In genomic region chr9:34256104-34256503, GRCh38 we compare ENCODE assay signal across 8 cellular contexts.
DNase-seq lines count a peak whose midpoint lies in the region; ATAC-seq, FAIRE-seq and TF ChIP-seq lines count a peak whose summit lies in the region.

No MANE protein-coding gene starts in this region.

- no peak for ATAC-seq in GM19328 (IDR thresholded peaks at IDR 0.05; ENCODE audit: unreplicated experiment)

- peaks cover 47% of the 10 kb centered on the region for H3K4me1 ChIP-seq in keratinocyte (ENCODE audit: control insufficient read depth, extremely low read depth, insufficient read depth, low read length)

- H3K79me2 ChIP-seq in keratinocyte (ENCODE audit: control insufficient read depth, insufficient read depth, low read length), result no peaks in the 10 kb centered on the region

- no peaks in the 10 kb centered on the region for H4K20me1 ChIP-seq in keratinocyte (ENCODE audit: control insufficient read depth, extremely low read depth, insufficient read depth, low read length)

- no peak overlapping the region for H2AFZ ChIP-seq in keratinocyte (ENCODE audit: control insufficient read depth, low read length)

- FAIRE-seq in GM18507 (lab: Jason Lieb, UNC) (peak; percentile 36), keratinocyte (lab: Jason Lieb, UNC) (no peak)

- H3K9me3 ChIP-seq in WERI-Rb-1 (ENCODE audit: severe bottlenecking), result no peaks in the 10 kb centered on the region
- no peaks in the 10 kb centered on the region for H3K9me3 ChIP-seq in keratinocyte (ENCODE audit: control insufficient read depth, low read depth, low read length)

- H3K36me3 ChIP-seq in WERI-Rb-1 (peaks cover 70% of the 10 kb centered on the region), keratinocyte (ENCODE audit: control insufficient read depth in 2 of 2, extremely low read depth in 1 of 2, insufficient read depth in 2 of 2, low read length in 2 of 2) (peaks cover 14 to 41% of the 10 kb centered on the region in 2 experiments)

- CTCF ChIA-PET in AG04449 (lab: Yijun Ruan, JAX), result interaction anchor here (0.7 to 7.7 kb wide), 10 partner anchors 9 to 336 kb away, joined by 3 to 100 read pairs (median 8); partner anchors contain the start of gene DCAF12

- H3K4me3 ChIP-seq in AG04449 (ENCODE audit: low read depth, low read length) (no peak overlapping the region), WERI-Rb-1 (ENCODE audit: low read depth, low read length) (no peak overlapping the region), keratinocyte (ENCODE audit: control insufficient read depth in 2 of 3, extremely low read depth in 1 of 3, insufficient read depth in 2 of 3, low read depth in 1 of 3, low read length in 3 of 3) (no peak overlapping the region)

- no peak overlapping the region for H3K27ac ChIP-seq in WERI-Rb-1
- no peak overlapping the region for H3K27ac ChIP-seq in keratinocyte (ENCODE audit: control insufficient read depth, insufficient read depth, low read length)

- H3K9me1 ChIP-seq in keratinocyte (ENCODE audit: control insufficient read depth, extremely low read depth, insufficient read depth, low read length), result peaks cover 7% of the 10 kb centered on the region

- no peak overlapping the region for H3K4me2 ChIP-seq in keratinocyte (ENCODE audit: control insufficient read depth, extremely low read depth, insufficient read depth, low read depth, low read length)

- TF ChIP-seq CTCF in AG04449 (IDR thresholded peaks at IDR 0.05; ENCODE audit: insufficient read depth, low read length, missing control alignments) (peak; percentile 1), WERI-Rb-1 (IDR thresholded peaks at IDR 0.05; ENCODE audit: low read depth, low read length) (peak; percentile 74), keratinocyte (optimal IDR thresholded peaks at IDR 0.05 in 1 of 3, IDR thresholded peaks at IDR 0.05 in 1 of 3, conservative IDR thresholded peaks at IDR 0.05 in 1 of 3; ENCODE audit: extremely low read depth in 1 of 3, insufficient read depth in 2 of 3, low read length in 3 of 3) (peak; percentile 22 to 67 (median 44))

- no peak overlapping the region for H3K9ac ChIP-seq in keratinocyte (ENCODE audit: control insufficient read depth, extremely low read depth, insufficient read depth, low read length)

- dilution Hi-C loops in keratinocyte (cut with MboI; ENCODE audit: extremely low pct_ligation_motif_present, low sequenced_read_pairs), result no loop called here

- no peaks in the 10 kb centered on the region for H3K27me3 ChIP-seq in WERI-Rb-1 (ENCODE audit: insufficient read depth, low read depth, severe bottlenecking)
- H3K27me3 ChIP-seq in keratinocyte (ENCODE audit: control insufficient read depth, extremely low read depth, insufficient read depth, low read length), result no peaks in the 10 kb centered on the region

- DNase-seq in AG04449 (ENCODE audit: low read depth, low spot score), result no peak
- DNase-seq in GM18507 (ENCODE audit: extremely low spot score, insufficient read length, low read depth), result no peak
- DNase-seq in WERI-Rb-1, result peak; percentile 66
- no peak for DNase-seq in keratinocyte (ENCODE audit: low read depth, low spot score)
- no peak for DNase-seq in AML-193 (lab: John Stamatoyannopoulos, UW)
- no peak for DNase-seq in NCI-H446 treated with DMSO at 0.1 percent for 48 hours (lab: John Stamatoyannopoulos, UW)
- no peak for DNase-seq in Ammon's horn (ENCODE audit: low spot score)

- POLR2A ChIA-PET in AG04449 (lab: Yijun Ruan, JAX), result interaction anchor here (0.9 kb wide), 1 partner anchor 74 kb away, joined by 3 read pairs; no protein-coding TSS in a partner anchor

Comparison
In these comparisons a context has a peak if more than half of its experiments do, and no peak if none do; other contexts are left out.
1. CTCF ChIP-seq: peak in every context shown above with its lines; median percentile 74 in WERI-Rb-1; 44 in keratinocyte; 1 in AG04449.